ENCODE assay signal across 14 cellular contexts in genomic region chr11:104219081-104219480, GRCh38. TPM values are rescaled to one million over a fixed set of nuclear protein-coding genes. Genes with fewer than 3 reads are reported as not detected.
"Had no signal": no experiment of that assay in that cellular context is flagged by ENCODE, and none has a peak within 500 bp of the region (broad histone marks: within the 10 kb centered on the region; RNA-seq: fewer than 3 reads in every experiment).

No MANE protein-coding gene starts in this region.

- ATAC-seq: activated CD8-positive, alpha-beta T cell treated with anti-CD3 and anti-CD28 coated beads, Interleukin-2, amount 10 ng/mL, durations not matched to agents 7 days and 5 days had no signal

- H3K27me3 ChIP-seq: thyroid gland had no signal

- H3K4me3 ChIP-seq: skin epidermis, thyroid gland had no signal

- H3K9me3 ChIP-seq: SK-N-SH, thyroid gland had no signal

- DNase-seq: activated CD8-positive, alpha-beta memory T cell treated with anti-CD3 and anti-CD28 coated beads, Interleukin-2, amount 50 U/mL, for 48 hours; activated CD8-positive, alpha-beta T cell treated with anti-CD3 and anti-CD28 coated beads, Interleukin-2, amount 10 ng/mL, durations not matched to agents 7 days and 5 days; activated naive CD4-positive, alpha-beta T cell treated with anti-CD3 and anti-CD28 coated beads for 36 hours; central memory CD4-positive, alpha-beta T cell; cortex of kidney; effector memory CD4-positive, alpha-beta T cell; kidney; mesendoderm; SK-N-SH; T-helper 1 cell; thyroid gland had no signal

- H3K36me3 ChIP-seq: thyroid gland had no signal

- H3K27ac Mint-ChIP-seq: activated CD8-positive, alpha-beta T cell treated with anti-CD3 and anti-CD28 coated beads, Interleukin-2, amount 10 ng/mL, durations not matched to agents 7 days and 5 days; activated naive CD4-positive, alpha-beta T cell treated with anti-CD3 and anti-CD28 coated beads for 36 hours had no signal

- H3K4me3 Mint-ChIP-seq: activated CD8-positive, alpha-beta T cell treated with anti-CD3 and anti-CD28 coated beads, Interleukin-2, amount 10 ng/mL, durations not matched to agents 7 days and 5 days; activated naive CD4-positive, alpha-beta T cell treated with anti-CD3 and anti-CD28 coated beads for 36 hours had no signal

- H3K4me2 ChIP-seq: SK-N-SH had no signal

- H3K27ac ChIP-seq: epithelial cell of prostate, skin epidermis, thyroid gland, VCaP had no signal

- H3K9ac ChIP-seq: SK-N-SH had no signal

- H3K4me1 ChIP-seq: thyroid gland had no signal

RNA-seq across cellular contexts. Expression of gene PDGFD, which starts 55.1 kb away (rescaled TPM):
- total RNA-seq: activated naive CD4-positive, alpha-beta T cell treated with anti-CD3 and anti-CD28 coated beads for 36 hours had no signal
